Comparison of ENCODE assay signal across 29 cellular contexts in genomic region chr6:15230827-15231226, GRCh38.
"Had no signal": no experiment of that assay in that cellular context is flagged by ENCODE, and none has a peak within 500 bp of the region (broad histone marks: within the 10 kb centered on the region; RNA-seq: fewer than 3 reads in every experiment).

No MANE protein-coding gene starts in this region.

- H3K4me3 ChIP-seq: left lung, lower lobe of right lung, pancreas, prostate gland, sigmoid colon, spleen, suprapubic skin, thoracic aorta, tibial artery, upper lobe of right lung had no signal

- H3K27me3 Mint-ChIP-seq: naive thymus-derived CD8-positive, alpha-beta T cell; stimulated activated naive CD8-positive, alpha-beta T cell treated with anti-CD3 and anti-CD28 coated beads, Interleukin-15, Interleukin-2, amounts not matched to agents 100 ng/mL and 50 ng/mL, for 24 hours had no signal

- H3K36me3 ChIP-seq: left lung, lower lobe of right lung, pancreas, prostate gland, sigmoid colon, spleen, suprapubic skin, thoracic aorta, tibial artery, upper lobe of right lung had no signal

- H3K4me1 ChIP-seq: left lung, lower lobe of right lung, pancreas, prostate gland, sigmoid colon, suprapubic skin, tibial artery, upper lobe of right lung had no signal

- H3K27ac ChIP-seq: left lung, lower lobe of right lung, pancreas, prostate gland, sigmoid colon, spleen, suprapubic skin, thoracic aorta, tibial artery, upper lobe of right lung had no signal

- H3K9me3 Mint-ChIP-seq: immature natural killer cell; naive thymus-derived CD8-positive, alpha-beta T cell; nephron; neural crest cell; stimulated activated effector memory CD8-positive, alpha-beta T cell treated with anti-CD3 and anti-CD28 coated beads, Interleukin-12 subunit alpha, Interleukin-12 subunit beta, amount 100 ng/mL, for 72 hours; stimulated activated naive CD8-positive, alpha-beta T cell treated with anti-CD3 and anti-CD28 coated beads, Interleukin-15, Interleukin-2, amounts not matched to agents 100 ng/mL and 50 ng/mL, for 24 hours had no signal

- H3K27me3 ChIP-seq: left lung, pancreas, sigmoid colon, spleen, suprapubic skin, tibial artery, upper lobe of right lung had no signal

- H3K36me3 Mint-ChIP-seq: immature natural killer cell; naive thymus-derived CD8-positive, alpha-beta T cell; stimulated activated effector memory CD8-positive, alpha-beta T cell treated with anti-CD3 and anti-CD28 coated beads, Interleukin-12 subunit alpha, Interleukin-12 subunit beta, amount 100 ng/mL, for 72 hours had no signal

- DNase-seq: immature natural killer cell; kidney; left colon; left lung; lower lobe of right lung; mammary epithelial cell; mesenchymal stem cell; naive thymus-derived CD8-positive, alpha-beta T cell; nucleus accumbens; pancreas; posterior cingulate gyrus; retina; right cardiac atrium; sigmoid colon; small intestine; spleen; stimulated activated CD4-positive, alpha-beta T cell treated with anti-CD3 and anti-CD28 coated beads, Interleukin-4, amount 100 ng/mL, for 24 hours; stimulated activated naive CD4-positive, alpha-beta T cell; tibial artery had no signal

- FAIRE-seq: islet of Langerhans, kidney, pancreas, small intestine, urothelium cell line had no signal

- H3K4me3 Mint-ChIP-seq: immature natural killer cell; naive thymus-derived CD8-positive, alpha-beta T cell; nephron; neural crest cell; stimulated activated effector memory CD8-positive, alpha-beta T cell treated with anti-CD3 and anti-CD28 coated beads, Interleukin-12 subunit alpha, Interleukin-12 subunit beta, amount 100 ng/mL, for 72 hours; stimulated activated naive CD8-positive, alpha-beta T cell treated with anti-CD3 and anti-CD28 coated beads, Interleukin-15, Interleukin-2, amounts not matched to agents 100 ng/mL and 50 ng/mL, for 24 hours had no signal

- ATAC-seq: left colon; left lung; lower lobe of right lung; naive thymus-derived CD8-positive, alpha-beta T cell; pancreas; right cardiac atrium; stimulated activated effector memory CD8-positive, alpha-beta T cell treated with anti-CD3 and anti-CD28 coated beads, Interleukin-12 subunit alpha, Interleukin-12 subunit beta, amount 100 ng/mL, for 72 hours; upper lobe of right lung had no signal

- H3K4me1 Mint-ChIP-seq: immature natural killer cell; nephron; stimulated activated effector memory CD8-positive, alpha-beta T cell treated with anti-CD3 and anti-CD28 coated beads, Interleukin-12 subunit alpha, Interleukin-12 subunit beta, amount 100 ng/mL, for 72 hours had no signal

- H3K27ac Mint-ChIP-seq: immature natural killer cell; naive thymus-derived CD8-positive, alpha-beta T cell; nephron; stimulated activated effector memory CD8-positive, alpha-beta T cell treated with anti-CD3 and anti-CD28 coated beads, Interleukin-12 subunit alpha, Interleukin-12 subunit beta, amount 100 ng/mL, for 72 hours; stimulated activated naive CD8-positive, alpha-beta T cell treated with anti-CD3 and anti-CD28 coated beads, Interleukin-15, Interleukin-2, amounts not matched to agents 100 ng/mL and 50 ng/mL, for 24 hours had no signal

- H3K9me3 ChIP-seq: left lung, lower lobe of right lung, pancreas, prostate gland, sigmoid colon, spleen, suprapubic skin, thoracic aorta, tibial artery, upper lobe of right lung had no signal
